Comparison of ENCODE assay signal across 14 cellular contexts in the genomic region with DNA sequence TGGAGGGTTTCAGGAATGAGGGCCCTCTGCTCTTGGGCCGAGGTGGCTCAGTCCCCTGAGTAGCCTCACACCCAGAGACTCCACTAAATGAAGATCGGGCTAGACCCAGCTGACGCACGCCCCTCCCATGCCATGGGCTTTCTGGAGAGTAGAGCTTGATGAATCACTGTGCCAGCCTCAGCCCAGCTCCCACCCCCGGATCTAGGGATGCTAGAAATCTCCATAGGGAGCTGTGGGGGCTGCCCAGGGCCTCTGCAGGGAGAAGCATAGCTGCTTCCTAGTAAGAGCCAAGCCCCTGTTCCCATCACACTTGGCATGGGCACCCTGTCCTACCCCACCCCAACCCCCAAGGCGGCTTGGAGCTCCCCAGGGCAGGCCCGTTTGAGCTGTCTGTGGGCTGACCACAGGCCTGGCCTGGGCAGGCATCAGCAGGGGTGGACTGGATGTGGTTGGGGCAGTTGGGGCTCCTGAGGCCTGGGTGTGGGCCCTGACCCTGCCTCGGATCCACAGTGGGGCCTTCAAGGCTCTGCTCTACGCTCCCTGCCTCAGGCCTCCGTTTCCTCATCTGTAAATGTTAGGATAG.
DNase-seq lines count a peak whose midpoint lies in the region; ATAC-seq, FAIRE-seq and TF ChIP-seq lines count a peak whose summit lies in the region.
"Had no signal": no experiment of that assay in that cellular context is flagged by ENCODE, and none has a peak within 500 bp of the region (broad histone marks: within the 10 kb centered on the region; RNA-seq: fewer than 3 reads in every experiment).

No MANE protein-coding gene starts in this region.

- no peak overlapping the region for H3K4me3 Mint-ChIP-seq in astrocyte (ENCODE audit: unreplicated experiment)
- H3K4me3 Mint-ChIP-seq: activated CD4-positive, alpha-beta memory T cell treated with anti-CD3 and anti-CD28 coated beads, Interleukin-2, amount 10 ng/mL, durations not matched to agents 7 days and 5 days had no signal

- no peaks in the 10 kb centered on the region for H3K27me3 Mint-ChIP-seq in astrocyte (ENCODE audit: low read depth, unreplicated experiment)
- H3K27me3 Mint-ChIP-seq: activated CD4-positive, alpha-beta memory T cell treated with anti-CD3 and anti-CD28 coated beads, Interleukin-2, amount 10 ng/mL, durations not matched to agents 7 days and 5 days had no signal

- no peaks in the 10 kb centered on the region for H3K27me3 ChIP-seq in astrocyte (ENCODE audit: insufficient read depth, low read length)
- H3K27me3 ChIP-seq in upper lobe of left lung, result no peaks in the 10 kb centered on the region

- FAIRE-seq in astrocyte (lab: Jason Lieb, UNC) (no peak), D721Med (lab: Jason Lieb, UNC) (no peak)

- H3K9me3 Mint-ChIP-seq in astrocyte (ENCODE audit: unreplicated experiment), result no peaks in the 10 kb centered on the region
- H3K9me3 Mint-ChIP-seq: activated CD4-positive, alpha-beta memory T cell treated with anti-CD3 and anti-CD28 coated beads, Interleukin-2, amount 10 ng/mL, durations not matched to agents 7 days and 5 days had no signal

- DNase-seq in HK-2 (ENCODE audit: unreplicated experiment), result peak; percentile 65
- peak; percentile 34 for DNase-seq in astrocyte (ENCODE audit: low read depth)
- DNase-seq in medulla oblongata (ENCODE audit: extremely low spot score), result peak; percentile 42
- DNase-seq in upper lobe of left lung, result no peak
- DNase-seq in NCI-H82 (lab: John Stamatoyannopoulos, UW), result no peak
- no peak for DNase-seq in D721Med (ENCODE audit: insufficient read length, low spot score)
- DNase-seq in SW480 (ENCODE audit: low spot score), result no peak
- DNase-seq: activated CD4-positive, alpha-beta memory T cell treated with anti-CD3 and anti-CD28 coated beads, Interleukin-2, amount 10 ng/mL, durations not matched to agents 7 days and 5 days; activated naive CD4-positive, alpha-beta T cell treated with anti-CD3 and anti-CD28 coated beads, Interleukin-2, amount 50 U/mL, for 16 hours; DMS53; hippocampal formation; mucosa of descending colon; NCI-H187 treated with DMSO at 0.1 percent for 48 hours had no signal

- H3K27ac Mint-ChIP-seq in astrocyte (ENCODE audit: unreplicated experiment), result no peak overlapping the region
- H3K27ac Mint-ChIP-seq: activated CD4-positive, alpha-beta memory T cell treated with anti-CD3 and anti-CD28 coated beads, Interleukin-2, amount 10 ng/mL, durations not matched to agents 7 days and 5 days had no signal

- no peak overlapping the region for H3K4me3 ChIP-seq in astrocyte (ENCODE audit: insufficient read depth, low read depth, low read length)
- no peak overlapping the region for H3K4me3 ChIP-seq in upper lobe of left lung
- H3K4me3 ChIP-seq: mucosa of descending colon had no signal

- WGBS in upper lobe of left lung, 2 donors, result 81 to 89% methylated on average over 5 to 9 of the region's 10 CpGs

- peaks cover 77% of the 10 kb centered on the region for H4K20me1 ChIP-seq in astrocyte (ENCODE audit: insufficient read depth, low read length)

- H2AFZ ChIP-seq in astrocyte (ENCODE audit: low read depth, low read length), result no peak overlapping the region

- TF ChIP-seq CTCF in astrocyte (IDR thresholded peaks at IDR 0.05; ENCODE audit: insufficient read depth, low read depth, low read length) (no peak), upper lobe of left lung (IDR thresholded peaks at IDR 0.05) (no peak), D721Med (IDR thresholded peaks at IDR 0.05; ENCODE audit: insufficient read depth, missing control alignments) (no peak)

- H3K36me3 ChIP-seq in astrocyte (ENCODE audit: insufficient read depth, low read length) (peaks cover 8% of the 10 kb centered on the region), upper lobe of left lung (peaks cover 0 to 10% (median 0%) of the 10 kb centered on the region in 4 donors)

- H3K4me2 ChIP-seq in astrocyte (ENCODE audit: low read length), result peak overlapping the region; percentile 17

- H3K4me1 ChIP-seq in astrocyte (ENCODE audit: insufficient read depth, low read length) (peaks cover 44% of the 10 kb centered on the region), upper lobe of left lung (peaks cover 78 to 98% (median 84%) of the 10 kb centered on the region in 4 donors)

- no peak for TF ChIP-seq EP300 in upper lobe of left lung (IDR thresholded peaks at IDR 0.05)

- H3K4me1 Mint-ChIP-seq in astrocyte (ENCODE audit: low read depth, unreplicated experiment), result peaks cover 65% of the 10 kb centered on the region
- H3K4me1 Mint-ChIP-seq: activated CD4-positive, alpha-beta memory T cell treated with anti-CD3 and anti-CD28 coated beads, Interleukin-2, amount 10 ng/mL, durations not matched to agents 7 days and 5 days had no signal

- no peak overlapping the region for H3K9ac ChIP-seq in astrocyte (ENCODE audit: low read length)

- peaks cover 74% of the 10 kb centered on the region for H3K79me2 ChIP-seq in astrocyte (ENCODE audit: insufficient read depth, low read length)

- TF ChIP-seq POLR2A in upper lobe of left lung (IDR thresholded peaks at IDR 0.05), result no peak

- no peak for ATAC-seq in upper lobe of left lung (ENCODE audit: low FRiP score in 2 of 2)
- ATAC-seq: mucosa of descending colon, sciatic nerve had no signal

- H3K9me3 ChIP-seq in astrocyte (ENCODE audit: insufficient read depth, low read depth, low read length), result no peaks in the 10 kb centered on the region
- H3K9me3 ChIP-seq in upper lobe of left lung, result no peaks in the 10 kb centered on the region
- H3K9me3 ChIP-seq: mucosa of descending colon had no signal

- peaks cover 14% of the 10 kb centered on the region for H3K36me3 Mint-ChIP-seq in astrocyte (ENCODE audit: low read depth, unreplicated experiment)

- H3K27ac ChIP-seq in astrocyte (ENCODE audit: low read depth, low read length), result peak overlapping the region; percentile 15
- peak overlapping the region; percentile 33 to 83 (median 73) for H3K27ac ChIP-seq in upper lobe of left lung

Comparison
In these comparisons a context has a peak if more than half of its experiments do, and no peak if none do; other contexts are left out.
1. DNase-seq: peak in HK-2 (single experiment), astrocyte (single experiment) and medulla oblongata (single experiment); none in upper lobe of left lung (0 of 2), NCI-H82 (single experiment), D721Med (single experiment) and SW480 (single experiment).